15 cellular contexts compared by ENCODE assay signal in the genomic region with DNA sequence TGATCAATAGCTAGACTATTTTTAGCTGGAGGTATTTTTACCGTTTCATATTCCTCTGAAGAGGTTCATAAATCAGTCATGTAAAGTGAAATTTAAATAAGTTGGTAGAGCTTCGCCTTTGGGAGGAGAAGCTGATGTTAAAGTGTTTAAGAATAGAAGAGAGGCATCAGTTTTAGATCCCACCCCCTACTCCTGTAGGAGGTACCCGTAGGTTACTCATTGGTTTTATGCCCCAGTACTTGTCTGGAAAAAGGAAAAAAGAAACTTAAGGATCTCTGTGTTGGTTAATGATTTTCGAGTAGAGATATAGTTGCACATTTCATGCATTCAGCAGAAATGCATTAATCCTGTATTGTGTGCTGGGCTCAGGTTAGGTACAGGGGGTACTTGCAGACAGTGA. TPM values are rescaled to one million over a fixed set of nuclear protein-coding genes. Genes with fewer than 3 reads are reported as not detected.
"Had no signal": no experiment of that assay in that cellular context is flagged by ENCODE, and none has a peak within 500 bp of the region (broad histone marks: within the 10 kb centered on the region; RNA-seq: fewer than 3 reads in every experiment).

No MANE protein-coding gene starts in this region.

- H3K27ac Mint-ChIP-seq: activated B cell treated with CpG ODN at 0.5 μM for 24 hours; activated CD4-positive, alpha-beta T cell treated with anti-CD3 and anti-CD28 coated beads, Interleukin-2, amount 10 ng/mL, durations not matched to agents 7 days and 5 days had no signal

- H3K9me3 ChIP-seq: left ventricle myocardium inferior, pancreas, stomach, tibial artery, vagina had no signal

- H3K27me3 ChIP-seq: brain microvascular endothelial cell, pancreas, stomach, tibial artery, vagina had no signal

- H3K36me3 ChIP-seq: brain microvascular endothelial cell, left ventricle myocardium inferior, pancreas, stomach, tibial artery, vagina had no signal

- H3K9me3 Mint-ChIP-seq: activated B cell treated with CpG ODN at 0.5 μM for 24 hours; activated CD4-positive, alpha-beta T cell treated with anti-CD3 and anti-CD28 coated beads, Interleukin-2, amount 10 ng/mL, durations not matched to agents 7 days and 5 days had no signal

- H3K4me1 ChIP-seq: left ventricle myocardium inferior, pancreas, stomach, vagina had no signal

- H3K4me3 Mint-ChIP-seq: activated B cell treated with CpG ODN at 0.5 μM for 24 hours; activated CD4-positive, alpha-beta T cell treated with anti-CD3 and anti-CD28 coated beads, Interleukin-2, amount 10 ng/mL, durations not matched to agents 7 days and 5 days had no signal

- ATAC-seq: pancreas had no signal

- H3K4me1 Mint-ChIP-seq: activated B cell treated with CpG ODN at 0.5 μM for 24 hours had no signal

- H3K27ac ChIP-seq: brain microvascular endothelial cell, left ventricle myocardium inferior, pancreas, stomach, tibial artery, vagina had no signal

- DNase-seq: activated B cell treated with CpG ODN at 0.5 μM for 24 hours; activated CD4-positive, alpha-beta T cell treated with anti-CD3 and anti-CD28 coated beads, Interleukin-2, amount 10 ng/mL, durations not matched to agents 7 days and 5 days; activated CD8-positive, alpha-beta memory T cell treated with anti-CD3 and anti-CD28 coated beads for 24 hours; activated naive CD4-positive, alpha-beta T cell treated with anti-CD3 and anti-CD28 coated beads, Interleukin-2, amount 50 U/mL, for 16 hours; brain microvascular endothelial cell; effector CD4-positive, alpha-beta T cell; glutamatergic neuron; left ventricle myocardium inferior; mesendoderm; pancreas; stimulated activated CD4-positive, alpha-beta T cell treated with anti-CD3 and anti-CD28 coated beads, Interleukin-15, amount 100 ng/mL, for 24 hours; stimulated activated CD4-positive, alpha-beta T cell treated with anti-CD3 and anti-CD28 coated beads, Interleukin-4, amount 100 ng/mL, for 24 hours; stomach; tibial artery had no signal

- H3K4me3 ChIP-seq: left ventricle myocardium inferior, pancreas, stomach, tibial artery, vagina had no signal

RNA-seq across cellular contexts. Expression of a gene that starts 8.7 kb away (rescaled TPM):
- total RNA-seq: activated B cell treated with CpG ODN at 0.5 μM for 24 hours had no signal
